In genomic region chr5:102139029-102139428, GRCh38 we compare ENCODE assay signal across 2 cellular contexts.
TF ChIP-seq lines count a peak whose summit lies in the region.

No MANE protein-coding gene starts in this region.

TF ChIP-seq in SK-N-SH treated with all-trans-retinoic acid at 6 μM for 48 hours, 23 proteins besides CTCF, POLR2A, EP300 and RAD21:
- TF ChIP-seq, protein P1, sequence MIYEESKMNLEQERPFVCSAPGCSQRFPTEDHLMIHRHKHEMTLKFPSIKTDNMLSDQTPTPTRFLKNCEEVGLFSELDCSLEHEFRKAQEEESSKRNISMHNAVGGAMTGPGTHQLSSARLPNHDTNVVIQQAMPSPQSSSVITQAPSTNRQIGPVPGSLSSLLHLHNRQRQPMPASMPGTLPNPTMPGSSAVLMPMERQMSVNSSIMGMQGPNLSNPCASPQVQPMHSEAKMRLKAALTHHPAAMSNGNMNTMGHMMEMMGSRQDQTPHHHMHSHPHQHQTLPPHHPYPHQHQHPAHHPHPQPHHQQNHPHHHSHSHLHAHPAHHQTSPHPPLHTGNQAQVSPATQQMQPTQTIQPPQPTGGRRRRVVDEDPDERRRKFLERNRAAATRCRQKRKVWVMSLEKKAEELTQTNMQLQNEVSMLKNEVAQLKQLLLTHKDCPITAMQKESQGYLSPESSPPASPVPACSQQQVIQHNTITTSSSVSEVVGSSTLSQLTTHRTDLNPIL (CRISPR knock-in tag; IDR thresholded peaks at IDR 0.05; ENCODE audit: low read depth) = 0 out of 2 replicates have a peak, but pooled peaks have one; percentile 51
- TF ChIP-seq PATZ1 (CRISPR knock-in tag; IDR thresholded peaks at IDR 0.05; ENCODE audit: borderline replicate concordance) = no peak
- TF ChIP-seq ZFP3 (CRISPR knock-in tag; IDR thresholded peaks at IDR 0.05) = no peak
- TF ChIP-seq ZNF70 (CRISPR knock-in tag; IDR thresholded peaks at IDR 0.05) = no peak
- no peak for TF ChIP-seq ARNTL (CRISPR knock-in tag; IDR thresholded peaks at IDR 0.05; ENCODE audit: borderline replicate concordance, low read depth)
- no peak for TF ChIP-seq ZC3H10 (CRISPR knock-in tag; IDR thresholded peaks at IDR 0.05)
- TF ChIP-seq, protein P2, sequence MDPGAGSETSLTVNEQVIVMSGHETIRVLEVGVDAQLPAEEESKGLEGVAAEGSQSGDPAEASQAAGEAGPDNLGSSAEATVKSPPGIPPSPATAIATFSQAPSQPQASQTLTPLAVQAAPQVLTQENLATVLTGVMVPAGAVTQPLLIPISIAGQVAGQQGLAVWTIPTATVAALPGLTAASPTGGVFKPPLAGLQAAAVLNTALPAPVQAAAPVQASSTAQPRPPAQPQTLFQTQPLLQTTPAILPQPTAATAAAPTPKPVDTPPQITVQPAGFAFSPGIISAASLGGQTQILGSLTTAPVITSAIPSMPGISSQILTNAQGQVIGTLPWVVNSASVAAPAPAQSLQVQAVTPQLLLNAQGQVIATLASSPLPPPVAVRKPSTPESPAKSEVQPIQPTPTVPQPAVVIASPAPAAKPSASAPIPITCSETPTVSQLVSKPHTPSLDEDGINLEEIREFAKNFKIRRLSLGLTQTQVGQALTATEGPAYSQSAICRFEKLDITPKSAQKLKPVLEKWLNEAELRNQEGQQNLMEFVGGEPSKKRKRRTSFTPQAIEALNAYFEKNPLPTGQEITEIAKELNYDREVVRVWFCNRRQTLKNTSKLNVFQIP (CRISPR knock-in tag; IDR thresholded peaks at IDR 0.05; ENCODE audit: borderline replicate concordance, low read depth) = no peak
- peak; percentile 90 for TF ChIP-seq ISL1 (CRISPR knock-in tag; IDR thresholded peaks at IDR 0.05)
- TF ChIP-seq ZFP30 (CRISPR knock-in tag; IDR thresholded peaks at IDR 0.05) = no peak
- no peak for TF ChIP-seq TCF4 (CRISPR knock-in tag; IDR thresholded peaks at IDR 0.05; ENCODE audit: borderline replicate concordance)
- no peak for TF ChIP-seq ZNF565 (CRISPR knock-in tag; conservative IDR thresholded peaks at IDR 0.05; ENCODE audit: low read depth)
- no peak for TF ChIP-seq OSR1 (CRISPR knock-in tag; IDR thresholded peaks at IDR 0.05)
- TF ChIP-seq PPARA (CRISPR knock-in tag; IDR thresholded peaks at IDR 0.05; ENCODE audit: borderline replicate concordance) = no peak
- TF ChIP-seq CSRNP3 (CRISPR knock-in tag; IDR thresholded peaks at IDR 0.05) = no peak
- TF ChIP-seq GLIS3 (CRISPR knock-in tag; IDR thresholded peaks at IDR 0.05) = peak; percentile 47; the same call in 1 of the 2 replicates
- TF ChIP-seq RARB (CRISPR knock-in tag; IDR thresholded peaks at IDR 0.05) = no peak
- TF ChIP-seq TSHZ2 (CRISPR knock-in tag; IDR thresholded peaks at IDR 0.05) = no peak
- TF ChIP-seq TOX (CRISPR knock-in tag; IDR thresholded peaks at IDR 0.05; ENCODE audit: borderline replicate concordance) = no peak

TF ChIP-seq in SK-N-SH, 30 proteins besides CTCF, POLR2A, EP300 and RAD21:
- no peak for TF ChIP-seq RXRA (IDR thresholded peaks at IDR 0.05; ENCODE audit: borderline replicate concordance, low read depth)
- TF ChIP-seq, protein P3, sequence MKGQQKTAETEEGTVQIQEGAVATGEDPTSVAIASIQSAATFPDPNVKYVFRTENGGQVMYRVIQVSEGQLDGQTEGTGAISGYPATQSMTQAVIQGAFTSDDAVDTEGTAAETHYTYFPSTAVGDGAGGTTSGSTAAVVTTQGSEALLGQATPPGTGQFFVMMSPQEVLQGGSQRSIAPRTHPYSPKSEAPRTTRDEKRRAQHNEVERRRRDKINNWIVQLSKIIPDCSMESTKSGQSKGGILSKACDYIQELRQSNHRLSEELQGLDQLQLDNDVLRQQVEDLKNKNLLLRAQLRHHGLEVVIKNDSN (IDR thresholded peaks at IDR 0.05; ENCODE audit: borderline replicate concordance, low read depth) = no peak
- TF ChIP-seq REST (IDR thresholded peaks at IDR 0.05; ENCODE audit: low read depth, low read length) = no peak
- TF ChIP-seq GABPA (IDR thresholded peaks at IDR 0.05; ENCODE audit: low read depth) = no peak
- TF ChIP-seq ELF1 (IDR thresholded peaks at IDR 0.05) = no peak
- no peak for TF ChIP-seq SIN3A (IDR thresholded peaks at IDR 0.05; ENCODE audit: borderline replicate concordance, low read depth, low read length)
- TF ChIP-seq NRF1 (IDR thresholded peaks at IDR 0.05; ENCODE audit: low read depth, low read length) = no peak
- TF ChIP-seq FOXJ3 (CRISPR knock-in tag; IDR thresholded peaks at IDR 0.05) = no peak
- TF ChIP-seq JUND (IDR thresholded peaks at IDR 0.05) = no peak
- TF ChIP-seq, protein P4, sequence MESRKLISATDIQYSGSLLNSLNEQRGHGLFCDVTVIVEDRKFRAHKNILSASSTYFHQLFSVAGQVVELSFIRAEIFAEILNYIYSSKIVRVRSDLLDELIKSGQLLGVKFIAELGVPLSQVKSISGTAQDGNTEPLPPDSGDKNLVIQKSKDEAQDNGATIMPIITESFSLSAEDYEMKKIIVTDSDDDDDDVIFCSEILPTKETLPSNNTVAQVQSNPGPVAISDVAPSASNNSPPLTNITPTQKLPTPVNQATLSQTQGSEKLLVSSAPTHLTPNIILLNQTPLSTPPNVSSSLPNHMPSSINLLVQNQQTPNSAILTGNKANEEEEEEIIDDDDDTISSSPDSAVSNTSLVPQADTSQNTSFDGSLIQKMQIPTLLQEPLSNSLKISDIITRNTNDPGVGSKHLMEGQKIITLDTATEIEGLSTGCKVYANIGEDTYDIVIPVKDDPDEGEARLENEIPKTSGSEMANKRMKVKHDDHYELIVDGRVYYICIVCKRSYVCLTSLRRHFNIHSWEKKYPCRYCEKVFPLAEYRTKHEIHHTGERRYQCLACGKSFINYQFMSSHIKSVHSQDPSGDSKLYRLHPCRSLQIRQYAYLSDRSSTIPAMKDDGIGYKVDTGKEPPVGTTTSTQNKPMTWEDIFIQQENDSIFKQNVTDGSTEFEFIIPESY (IDR thresholded peaks at IDR 0.05; ENCODE audit: borderline replicate concordance, low read depth) = no peak
- no peak for TF ChIP-seq IRF3 (IDR thresholded peaks at IDR 0.05; ENCODE audit: low read depth, low read length)
- no peak for TF ChIP-seq TAF1 (IDR thresholded peaks at IDR 0.05; ENCODE audit: borderline replicate concordance, low read depth, low read length)
- no peak for TF ChIP-seq SMC3 (IDR thresholded peaks at IDR 0.05; ENCODE audit: low read depth, low read length)
